ENCODE assay signal across 11 cellular contexts in genomic region chr2:174730530-174731018, GRCh38. TPM values are rescaled to one million over a fixed set of nuclear protein-coding genes. Genes with fewer than 3 reads are reported as not detected.
DNase-seq lines count a peak whose midpoint lies in the region; TF ChIP-seq lines count a peak whose summit lies in the region.
"Had no signal": no experiment of that assay in that cellular context is flagged by ENCODE, and none has a peak within 500 bp of the region (broad histone marks: within the 10 kb centered on the region; RNA-seq: fewer than 3 reads in every experiment).

No MANE protein-coding gene starts in this region.

- dilution Hi-C loops in mammary epithelial cell (cut with HindIII; ENCODE audit: low sequenced_read_pairs): no loop called here

- peak overlapping the region; percentile 73 for H3K4me2 ChIP-seq in mammary epithelial cell (ENCODE audit: insufficient read depth, low read depth, low read length)

- TF ChIP-seq CTCF in mammary epithelial cell (conservative IDR thresholded peaks at IDR 0.05 in 1 of 2, IDR thresholded peaks at IDR 0.05 in 1 of 2; ENCODE audit: extremely low read depth in 1 of 2, insufficient read depth in 1 of 2, low read depth in 1 of 2, low read length in 2 of 2): no peak

- H3K9me3 ChIP-seq in mammary epithelial cell (replicated peaks; ENCODE audit: insufficient read depth, low read length) (no peaks in the 10 kb centered on the region), subcutaneous abdominal adipose tissue (ENCODE audit: control insufficient read depth in 5 of 5, low read length in 5 of 5) (no peaks in the 10 kb centered on the region)

- no TSS peak for BruUV-seq in mammary epithelial cell (replicated peaks; lab: Mats Ljungman, UMichigan)

- CTCF ChIA-PET in mammary epithelial cell (lab: Charles Lee; ENCODE audit: low non-redundant PET): interaction anchor here (0.6 kb wide), 1 partner anchor 1100 kb away, joined by 3 read pairs; no protein-coding TSS in a partner anchor

- peak overlapping the region in 1 of 3 experiments; percentile 42 for H3K4me3 ChIP-seq in mammary epithelial cell (replicated peaks in 1 of 3; ENCODE audit: insufficient read depth in 1 of 3, low read depth in 2 of 3, low read length in 3 of 3)
- peak overlapping the region; percentile 58 to 77 (median 76) for H3K4me3 ChIP-seq in subcutaneous abdominal adipose tissue (ENCODE audit: low read depth in 1 of 5, low read length in 5 of 5)

- H4K20me1 ChIP-seq in mammary epithelial cell (ENCODE audit: insufficient read depth, low read length): no peaks in the 10 kb centered on the region

- no peak overlapping the region for H3K9ac ChIP-seq in mammary epithelial cell (ENCODE audit: insufficient read depth, low read length)
- H3K9ac ChIP-seq in subcutaneous abdominal adipose tissue (ENCODE audit: low read length in 5 of 5): peak overlapping the region in 3 of 5 donors; percentile 53 to 75 (median 60)

- H3K27me3 ChIP-seq in mammary epithelial cell (ENCODE audit: insufficient read depth, low read length): peaks cover 23% of the 10 kb centered on the region
- peaks cover 0 to 13% (median 2%) of the 10 kb centered on the region in 5 donors for H3K27me3 ChIP-seq in subcutaneous abdominal adipose tissue (ENCODE audit: control insufficient read depth in 5 of 5, insufficient read depth in 4 of 5, low read length in 5 of 5)

- peak overlapping the region; percentile 79 for H2AFZ ChIP-seq in mammary epithelial cell (ENCODE audit: low read depth, low read length)

- DNase-seq in NCI-H146 (lab: John Stamatoyannopoulos, UW) (peak; percentile 8), NCI-H146 treated with DMSO at 0.1 percent for 48 hours (lab: John Stamatoyannopoulos, UW; ENCODE audit: unreplicated experiment) (no peak), mammary epithelial cell (no peak), iPS-NIHi7 (ENCODE audit: extremely low spot score) (peak; percentile 27), anterior cingulate cortex (lab: John Stamatoyannopoulos, UW) (no peak), kidney tubule cell (ENCODE audit: low spot score) (no peak), NK-92 (lab: John Stamatoyannopoulos, UW; ENCODE audit: unreplicated experiment) (no peak)
- DNase-seq: HFFc6 had no signal

- in situ Hi-C loops in mammary epithelial cell (cut with MboI; ENCODE audit: low sequenced_read_pairs in 2 of 2): no loop called here

- H3K36me3 ChIP-seq in mammary epithelial cell (ENCODE audit: insufficient read depth, low read length): no peaks in the 10 kb centered on the region
- no peaks in the 10 kb centered on the region for H3K36me3 ChIP-seq in subcutaneous abdominal adipose tissue (ENCODE audit: control insufficient read depth in 5 of 5, insufficient read depth in 5 of 5, low read length in 5 of 5)

- 56% methylated on average over 15 of the region's 15 CpGs for WGBS in mammary epithelial cell (ENCODE audit: low coverage, missing lambda C conversion rate)

- no peaks in the 10 kb centered on the region for H3K79me2 ChIP-seq in mammary epithelial cell (ENCODE audit: insufficient read depth, low read length)

- intact Hi-C loops in mammary epithelial cell (cut with micrococcal nuclease): no loop called here

- H3K4me1 ChIP-seq in mammary epithelial cell (ENCODE audit: insufficient read depth, low read length) (peaks cover 9% of the 10 kb centered on the region), subcutaneous abdominal adipose tissue (ENCODE audit: control insufficient read depth in 5 of 5, insufficient read depth in 5 of 5, low read length in 5 of 5) (peaks cover 1 to 18% (median 15%) of the 10 kb centered on the region in 5 donors)

- no peak overlapping the region for H3K27ac ChIP-seq in mammary epithelial cell (ENCODE audit: insufficient read depth, low read depth, low read length)
- H3K27ac ChIP-seq in subcutaneous abdominal adipose tissue (ENCODE audit: low read depth, low read length): no peak overlapping the region

RNA-seq across cellular contexts. Expression of gene CHRNA1, which starts 33.7 kb away (rescaled TPM):
- total RNA-seq in mammary epithelial cell: not detected
- not detected for polyA plus RNA-seq in mammary epithelial cell
- polyA minus RNA-seq in mammary epithelial cell: not detected
- total RNA-seq: A172, omental fat pad had no signal

Comparison
In these comparisons a context has a peak if more than half of its experiments do, and no peak if none do; other contexts are left out.
1. DNase-seq: peak in NCI-H146 (single experiment) and iPS-NIHi7 (single experiment); none in NCI-H146 treated with DMSO at 0.1 percent for 48 hours (single experiment), mammary epithelial cell (single experiment), anterior cingulate cortex (0 of 58), kidney tubule cell (single experiment) and NK-92 (single experiment).